ENCODE assay signal across 8 cellular contexts in the genomic region with DNA sequence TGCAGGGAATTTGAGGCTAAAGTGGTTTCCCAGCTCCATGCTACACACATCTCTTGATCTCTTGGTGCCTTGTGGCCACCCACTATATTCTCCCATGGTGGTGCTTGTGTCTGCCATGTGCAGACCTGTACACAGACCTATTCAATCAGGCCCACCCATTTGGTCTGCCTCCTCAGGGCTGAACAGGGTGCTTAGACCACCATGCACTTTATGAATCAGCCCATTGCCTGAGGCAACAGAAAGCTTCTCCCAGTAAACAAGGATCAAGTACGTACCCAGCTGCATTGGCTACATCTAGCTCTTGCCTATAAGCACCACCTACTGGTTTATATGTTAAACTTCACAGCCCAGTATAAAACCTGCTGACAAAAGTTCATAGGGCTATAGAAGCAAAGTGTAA.
DNase-seq lines count a peak whose midpoint lies in the region; ATAC-seq and TF ChIP-seq lines count a peak whose summit lies in the region.

No MANE protein-coding gene starts in this region.

- peak; percentile 34 for DNase-seq in NCI-H2081 treated with DMSO at 0.1 percent for 48 hours (lab: John Stamatoyannopoulos, UW)
- peak; percentile 71 for DNase-seq in dedifferentiated amniotic fluid mesenchymal stem cell (ENCODE audit: extremely low spot score)
- DNase-seq in neuronal stem cell (ENCODE audit: low spot score), result peak; percentile 9
- DNase-seq in AG20443 (ENCODE audit: low spot score), result no peak
- DNase-seq in activated gamma-delta T cell treated with Interleukin-2 at 50 U/mL for 16 hours, result no peak

- no peak overlapping the region for H2BK15ac ChIP-seq in neuronal stem cell (ENCODE audit: low read length)

- TF ChIP-seq CTCF in GM12874 (IDR thresholded peaks at IDR 0.05; ENCODE audit: insufficient read depth, low read depth, low read length), result peak; percentile 15; the same call in 1 of the 2 replicates

- WGBS in neuronal stem cell (ENCODE audit: extremely low coverage in 2 of 2, insufficient read length in 2 of 2, insufficient replicate concordance in 1 of 2), 2 donors, result no CpG with 5 or more reads among the region's 1 CpG

- no peak overlapping the region for H3K23ac ChIP-seq in neuronal stem cell (ENCODE audit: low read depth, low read length, poor library complexity)

- H3K18ac ChIP-seq in neuronal stem cell (ENCODE audit: low read length), result no peak overlapping the region

- H3K36me3 ChIP-seq in neuronal stem cell (replicated peaks in 1 of 2; ENCODE audit: control insufficient read depth in 2 of 2, insufficient read depth in 2 of 2, low read length in 2 of 2), result no peaks in the 10 kb centered on the region

- H3K4me1 ChIP-seq in neuronal stem cell (ENCODE audit: control insufficient read depth in 2 of 2, insufficient read depth in 1 of 2, low read depth in 1 of 2, low read length in 2 of 2), result no peaks in the 10 kb centered on the region

- H4K8ac ChIP-seq in neuronal stem cell (ENCODE audit: low read depth, low read length), result no peak overlapping the region

- H3K79me1 ChIP-seq in neuronal stem cell (ENCODE audit: low read depth, low read length), result no peaks in the 10 kb centered on the region

- H3K4me2 ChIP-seq in neuronal stem cell (ENCODE audit: insufficient read depth, low read length, poor library complexity, severe bottlenecking), result no peak overlapping the region

- H3K27me3 ChIP-seq in neuronal stem cell (ENCODE audit: control insufficient read depth in 3 of 3, insufficient read depth in 3 of 3, low read depth in 1 of 3, low read length in 3 of 3), result no peaks in the 10 kb centered on the region

- ATAC-seq in GM21737 (IDR thresholded peaks at IDR 0.05; ENCODE audit: unreplicated experiment), result no peak
- no peak for ATAC-seq in GM18498 (IDR thresholded peaks at IDR 0.05; ENCODE audit: unreplicated experiment)

- H3K9me3 ChIP-seq in neuronal stem cell (replicated peaks in 1 of 2; ENCODE audit: control insufficient read depth in 2 of 2, insufficient read depth in 1 of 2, low read depth in 1 of 2, low read length in 2 of 2), result no peaks in the 10 kb centered on the region

- H2AK5ac ChIP-seq in neuronal stem cell (ENCODE audit: low read depth, low read length), result peak overlapping the region; percentile 31

- H4K91ac ChIP-seq in neuronal stem cell (ENCODE audit: low read depth, low read length, poor library complexity), result no peak overlapping the region

- peak overlapping the region; percentile 25 for H2AFZ ChIP-seq in neuronal stem cell (ENCODE audit: low read length)

- no peak overlapping the region for H3K14ac ChIP-seq in neuronal stem cell (ENCODE audit: low read length)

- no peak overlapping the region for H3K27ac ChIP-seq in neuronal stem cell (replicated peaks; ENCODE audit: low read length)

- no peak overlapping the region for H2BK5ac ChIP-seq in neuronal stem cell (ENCODE audit: low read length)

- no peak overlapping the region for H3K4me3 ChIP-seq in neuronal stem cell (ENCODE audit: low read length in 2 of 2)

- no peak overlapping the region for H2BK120ac ChIP-seq in neuronal stem cell (ENCODE audit: low read depth, low read length)

- H2BK12ac ChIP-seq in neuronal stem cell (ENCODE audit: low read length), result no peak overlapping the region

- no peak overlapping the region for H3K4ac ChIP-seq in neuronal stem cell (ENCODE audit: low read length)

- no peak overlapping the region for H3K9ac ChIP-seq in neuronal stem cell (ENCODE audit: low read depth, low read length, poor library complexity)

Comparison
In these comparisons a context has a peak if more than half of its experiments do, and no peak if none do; other contexts are left out.
1. DNase-seq: peak in NCI-H2081 treated with DMSO at 0.1 percent for 48 hours (single experiment), dedifferentiated amniotic fluid mesenchymal stem cell (single experiment) and neuronal stem cell (single experiment); none in AG20443 (single experiment) and activated gamma-delta T cell treated with Interleukin-2 at 50 U/mL for 16 hours (single experiment).